ENCODE assay signal across 1 cellular context in genomic region chr1:160605792-160606520, GRCh38.
TF ChIP-seq lines count a peak whose summit lies in the region.

No MANE protein-coding gene starts in this region.

TF ChIP-seq in K562, 482 proteins besides CTCF, POLR2A, EP300 and RAD21:
- TF ChIP-seq NFYB (IDR thresholded peaks at IDR 0.05; ENCODE audit: extremely low read depth, insufficient read length) (no peak), HNRNPUL1 (IDR thresholded peaks at IDR 0.05; ENCODE audit: low read length) (no peak), GTF3C2 (IDR thresholded peaks at IDR 0.05; ENCODE audit: borderline replicate concordance, extremely low read depth, insufficient read length) (no peak), NELFE (IDR thresholded peaks at IDR 0.05; ENCODE audit: insufficient read depth, insufficient read length) (no peak), POLR2AphosphoS5 (IDR thresholded peaks at IDR 0.05; ENCODE audit: control insufficient read depth, insufficient read depth, low read depth, low read length) (no peak), HDAC2 (IDR thresholded peaks at IDR 0.05) (no peak), HNRNPLL (IDR thresholded peaks at IDR 0.05; ENCODE audit: low read depth, low read length, poor library complexity, severe bottlenecking) (no peak)
